8 cellular contexts compared by ENCODE assay signal in genomic region chr9:127244609-127245601, GRCh38. TPM values are rescaled to one million over a fixed set of nuclear protein-coding genes. Genes with fewer than 3 reads are reported as not detected.
DNase-seq lines count a peak whose midpoint lies in the region; ATAC-seq and TF ChIP-seq lines count a peak whose summit lies in the region.

No MANE protein-coding gene starts in this region.

- peak overlapping the region in 5 of 11 experiments; percentile 33 to 68 (median 39); a peak in 10 of 22 replicates for H3K27ac ChIP-seq in BLaER1 treated with 17β-estradiol and CSF1 and Interleukin-3, amounts not matched to agents 10 nM and 100 nM
- peak overlapping the region; percentile 63 to 73 for H3K27ac ChIP-seq in left lung

- no peaks in the 10 kb centered on the region for H4K20me1 ChIP-seq in BLaER1 treated with 17β-estradiol and CSF1 and Interleukin-3, amounts not matched to agents 10 nM and 100 nM

- H3K36me3 Mint-ChIP-seq in dendritic cell treated with granulocyte-macrophage colony-stimulating factor and Interleukin-4, amounts not matched to agents 40 ng/mL and 50 ng/mL, for 4 days (ENCODE audit: low read depth): no peaks in the 10 kb centered on the region

- intact Hi-C loops in dendritic cell treated with granulocyte-macrophage colony-stimulating factor and Interleukin-4, amounts not matched to agents 40 ng/mL and 50 ng/mL, for 4 days (cut with micrococcal nuclease): loop anchor here (2.0 kb wide), 1 partner anchor 20 kb away; no protein-coding TSS in a partner anchor
- intact Hi-C loops in left lung (cut with DNase I): no loop called here

- no peaks in the 10 kb centered on the region for H3K27me3 ChIP-seq in BLaER1 treated with 17β-estradiol and CSF1 and Interleukin-3, amounts not matched to agents 10 nM and 100 nM
- H3K27me3 ChIP-seq in left lung: no peaks in the 10 kb centered on the region

- peak overlapping the region; percentile 54 to 73 (median 62) for H3K4me3 ChIP-seq in BLaER1 treated with 17β-estradiol and CSF1 and Interleukin-3, amounts not matched to agents 10 nM and 100 nM
- peak overlapping the region; percentile 52 to 64 for H3K4me3 ChIP-seq in left lung

- no peak for TF ChIP-seq CTCF in left lung (IDR thresholded peaks at IDR 0.05)

- H3K36me3 ChIP-seq in BLaER1 treated with 17β-estradiol and CSF1 and Interleukin-3, amounts not matched to agents 10 nM and 100 nM: no peaks in the 10 kb centered on the region
- H3K36me3 ChIP-seq in left lung: no peaks in the 10 kb centered on the region

- peak overlapping the region; percentile 70 to 88 (median 79) for H3K4me2 ChIP-seq in BLaER1 treated with 17β-estradiol and CSF1 and Interleukin-3, amounts not matched to agents 10 nM and 100 nM

- no peaks in the 10 kb centered on the region for H3K9me3 ChIP-seq in BLaER1 treated with 17β-estradiol and CSF1 and Interleukin-3, amounts not matched to agents 10 nM and 100 nM (replicated peaks in 1 of 11)
- H3K9me3 ChIP-seq in left lung: no peaks in the 10 kb centered on the region

- ATAC-seq in GM19351 (IDR thresholded peaks at IDR 0.05; ENCODE audit: unreplicated experiment) (peak; percentile 100), HG03520 (IDR thresholded peaks at IDR 0.05; ENCODE audit: unreplicated experiment) (peak; percentile 100), left lung (peak; percentile 100)

- peak overlapping the region; percentile 89 for H3K4me3 Mint-ChIP-seq in dendritic cell treated with granulocyte-macrophage colony-stimulating factor and Interleukin-4, amounts not matched to agents 40 ng/mL and 50 ng/mL, for 4 days

- no peaks in the 10 kb centered on the region for H3K9me3 Mint-ChIP-seq in dendritic cell treated with granulocyte-macrophage colony-stimulating factor and Interleukin-4, amounts not matched to agents 40 ng/mL and 50 ng/mL, for 4 days

- H3K27me3 Mint-ChIP-seq in dendritic cell treated with granulocyte-macrophage colony-stimulating factor and Interleukin-4, amounts not matched to agents 40 ng/mL and 50 ng/mL, for 4 days: peaks cover 5% of the 10 kb centered on the region

- H3K4me1 ChIP-seq in BLaER1 treated with 17β-estradiol and CSF1 and Interleukin-3, amounts not matched to agents 10 nM and 100 nM: peaks cover 4 to 17% (median 12%) of the 10 kb centered on the region in 10 experiments; a peak in 19 of 20 replicates
- peaks cover 0 to 6% of the 10 kb centered on the region in 2 donors for H3K4me1 ChIP-seq in left lung

- H3K4me1 Mint-ChIP-seq in dendritic cell treated with granulocyte-macrophage colony-stimulating factor and Interleukin-4, amounts not matched to agents 40 ng/mL and 50 ng/mL, for 4 days (ENCODE audit: low read depth): peaks cover 7% of the 10 kb centered on the region

- peak; percentile 98 for DNase-seq in NCI-H748 (lab: John Stamatoyannopoulos, UW; ENCODE audit: unreplicated experiment)
- DNase-seq in activated CD4-positive, alpha-beta T cell treated with anti-CD3 and anti-CD28 coated beads, Interleukin-2, amount 50 U/mL, for 1 hour: peak; percentile 95
- peak; percentile 98 for DNase-seq in left lung
- DNase-seq in stimulated activated CD4-positive, alpha-beta T cell treated with anti-CD3 and anti-CD28 coated beads, Interleukin-2, amount 100 ng/mL, for 24 hours: peak; percentile 96 to 97

- H3K27ac Mint-ChIP-seq in dendritic cell treated with granulocyte-macrophage colony-stimulating factor and Interleukin-4, amounts not matched to agents 40 ng/mL and 50 ng/mL, for 4 days: peak overlapping the region; percentile 87

- H3K9ac ChIP-seq in BLaER1 treated with 17β-estradiol and CSF1 and Interleukin-3, amounts not matched to agents 10 nM and 100 nM: peak overlapping the region; percentile 50 to 74 (median 69)

RNA-seq across cellular contexts. Expression of gene GARNL3, which starts 19.7 kb away (rescaled TPM):
- 1 to 10 TPM; 7.4 to 8.0 TPM for total RNA-seq in left lung
